Comparison of ENCODE assay signal across 8 cellular contexts in genomic region chr10:113853577-113854018, GRCh38. TPM values are rescaled to one million over a fixed set of nuclear protein-coding genes. Genes with fewer than 3 reads are reported as not detected.
A peak's percentile ranks its signal among the peaks of the same experiment; 100 is the strongest.
DNase-seq lines count a peak whose midpoint lies in the region; ATAC-seq and TF ChIP-seq lines count a peak whose summit lies in the region.

No MANE protein-coding gene starts in this region.

- peak overlapping the region; percentile 100 for H3K27ac Mint-ChIP-seq in neural progenitor cell

- ATAC-seq in GM18907 (IDR thresholded peaks at IDR 0.05; ENCODE audit: unreplicated experiment) = no peak

- H3K27me3 Mint-ChIP-seq in neural progenitor cell (ENCODE audit: insufficient read depth, low read depth) = peaks cover under 1% of the 10 kb centered on the region

- peak overlapping the region; percentile 93 for H3K4me2 ChIP-seq in neural progenitor cell

- H3K36me3 Mint-ChIP-seq in neural progenitor cell = peaks cover 12% of the 10 kb centered on the region

- peak overlapping the region; percentile 86 for H3K4me3 ChIP-seq in neural progenitor cell

- peaks cover 72% of the 10 kb centered on the region for H3K79me2 ChIP-seq in neural progenitor cell (ENCODE audit: low read depth)

- no peaks in the 10 kb centered on the region for H4K20me1 ChIP-seq in neural progenitor cell (ENCODE audit: low read depth)

- H3K36me3 ChIP-seq in ES-I3 (ENCODE audit: insufficient read depth, low read length) = no peaks in the 10 kb centered on the region
- peaks cover 3% of the 10 kb centered on the region for H3K36me3 ChIP-seq in neural progenitor cell

- peak overlapping the region; percentile 73 for H3K27ac ChIP-seq in epithelial cell of prostate
- no peak overlapping the region for H3K27ac ChIP-seq in neural progenitor cell

- DNase-seq in OCI-M1 (lab: John Stamatoyannopoulos, UW) = peak; percentile 87
- no peak for DNase-seq in epithelial cell of prostate (ENCODE audit: low read depth, low spot score)
- no peak for DNase-seq in neural progenitor cell (ENCODE audit: low spot score)
- DNase-seq in retina = no peak
- no peak for DNase-seq in NCI-H1092 (lab: John Stamatoyannopoulos, UW)
- DNase-seq in LoVo (ENCODE audit: low spot score) = no peak

- H3K9ac ChIP-seq in ES-I3 (ENCODE audit: low read depth, low read length) = peak overlapping the region; percentile 100
- H3K9ac ChIP-seq in neural progenitor cell = peak overlapping the region; percentile 78

- H3K27me3 ChIP-seq in neural progenitor cell = no peaks in the 10 kb centered on the region

- H3K9me3 Mint-ChIP-seq in neural progenitor cell = no peaks in the 10 kb centered on the region

- peaks cover 45% of the 10 kb centered on the region for H3K4me1 Mint-ChIP-seq in neural progenitor cell

- peak overlapping the region; percentile 97 for H2AFZ ChIP-seq in neural progenitor cell (replicated peaks)

- TF ChIP-seq CTCF in neural progenitor cell (IDR thresholded peaks at IDR 0.05) = no peak

- peaks cover 3% of the 10 kb centered on the region for H3F3A ChIP-seq in neural progenitor cell (ENCODE audit: low read depth)

- H3K9me3 ChIP-seq in ES-I3 (ENCODE audit: control insufficient read depth, insufficient read depth, low read length) (no peaks in the 10 kb centered on the region), neural progenitor cell (ENCODE audit: low read depth) (no peaks in the 10 kb centered on the region)

- peak overlapping the region; percentile 96 for H3K4me3 Mint-ChIP-seq in neural progenitor cell

- H3K4me1 ChIP-seq in ES-I3 (ENCODE audit: insufficient read depth, low read length) (no peaks in the 10 kb centered on the region), neural progenitor cell (peaks cover 48% of the 10 kb centered on the region)

RNA-seq across cellular contexts. Expression of gene DCLRE1A, which starts 0.3 kb away (rescaled TPM):
- 24.0 and 35.9 TPM in 2 replicates for total RNA-seq in neural progenitor cell (ENCODE audit: low replicate concordance)

RNA-seq across cellular contexts. Expression of gene NHLRC2, which starts 0.9 kb away (rescaled TPM):
- total RNA-seq in neural progenitor cell (ENCODE audit: low replicate concordance) = 38.0 and 47.6 TPM in 2 replicates
